17 cellular contexts compared by ENCODE assay signal in genomic region chr1:232876506-232877360, GRCh38.
"Had no signal": no experiment of that assay in that cellular context is flagged by ENCODE, and none has a peak within 500 bp of the region (broad histone marks: within the 10 kb centered on the region; RNA-seq: fewer than 3 reads in every experiment).

No MANE protein-coding gene starts in this region.

- ATAC-seq: body of pancreas; gastrocnemius medialis; heart right ventricle; left lung; mucosa of descending colon; naive thymus-derived CD8-positive, alpha-beta T cell had no signal

- H3K4me1 ChIP-seq: body of pancreas, gastrocnemius medialis, heart right ventricle, left lung, right atrium auricular region, tibial artery had no signal

- H3K9me3 Mint-ChIP-seq: naive thymus-derived CD8-positive, alpha-beta T cell had no signal

- H3K36me3 ChIP-seq: gastrocnemius medialis, heart right ventricle, left lung, right atrium auricular region, SJSA1, tibial artery, vagina had no signal

- DNase-seq: activated naive CD4-positive, alpha-beta T cell; amniotic stem cell; body of pancreas; central memory CD4-positive, alpha-beta T cell; effector CD4-positive, alpha-beta T cell; gastrocnemius medialis; heart right ventricle; left lung; mucosa of descending colon; naive thymus-derived CD8-positive, alpha-beta T cell; small intestine; tibial artery had no signal

- H3K4me3 ChIP-seq: body of pancreas, coronary artery, gastrocnemius medialis, heart right ventricle, left lung, mucosa of descending colon, right atrium auricular region, SJSA1, tibial artery, vagina had no signal

- H3K27ac ChIP-seq: body of pancreas, coronary artery, gastrocnemius medialis, heart right ventricle, left lung, right atrium auricular region, SJSA1, tibial artery, vagina, VCaP had no signal

- H3K9me3 ChIP-seq: body of pancreas, gastrocnemius medialis, heart right ventricle, left lung, mucosa of descending colon, right atrium auricular region, SJSA1, tibial artery, vagina had no signal

- H3K27me3 ChIP-seq: body of pancreas, gastrocnemius medialis, heart right ventricle, left lung, right atrium auricular region, SJSA1, tibial artery, vagina had no signal

- H3K36me3 Mint-ChIP-seq: naive thymus-derived CD8-positive, alpha-beta T cell had no signal

- H3K27ac Mint-ChIP-seq: naive thymus-derived CD8-positive, alpha-beta T cell had no signal
